In genomic region chr6:16633465-16633864, GRCh38 we compare ENCODE assay signal across 18 cellular contexts.
DNase-seq lines count a peak whose midpoint lies in the region; ATAC-seq, FAIRE-seq and TF ChIP-seq lines count a peak whose summit lies in the region.
"Had no signal": no experiment of that assay in that cellular context is flagged by ENCODE, and none has a peak within 500 bp of the region (broad histone marks: within the 10 kb centered on the region; RNA-seq: fewer than 3 reads in every experiment).

No MANE protein-coding gene starts in this region.

- peaks cover 0 to 6% (median 3%) of the 10 kb centered on the region in 4 donors for H3K4me1 ChIP-seq in esophagus muscularis mucosa
- peaks cover 37% of the 10 kb centered on the region for H3K4me1 ChIP-seq in HepG2 (ENCODE audit: insufficient read depth, low read length)

- POLR2A ChIA-PET in HepG2 (lab: Yijun Ruan, JAX): no interaction called here
- POLR2A ChIA-PET in GM10248 (lab: Yijun Ruan, JAX): no interaction called here

- no peak for TF ChIP-seq POLR2A in esophagus muscularis mucosa (IDR thresholded peaks at IDR 0.05; ENCODE audit: low read depth)
- TF ChIP-seq POLR2A in HepG2 (IDR thresholded peaks at IDR 0.05; ENCODE audit: insufficient read depth in 1 of 2, low read depth in 2 of 2, low read length in 2 of 2): no peak

- no peak for FAIRE-seq in HepG2 (lab: Jason Lieb, UNC)
- FAIRE-seq: GM18507 had no signal

- H3K27me3 Mint-ChIP-seq in T-helper 2 cell treated with Interferon-gamma antibody and Interleukin-4, amounts not matched to agents 5 μg/mL and 100 μg/mL, for 36 hours (ENCODE audit: low read depth): no peaks in the 10 kb centered on the region
- H3K27me3 Mint-ChIP-seq: IgD-negative memory B cell had no signal

- CTCF ChIA-PET in HepG2 (lab: Yijun Ruan, JAX; ENCODE audit: low intra/inter-chr PET ratio, low total read pairs): no interaction called here
- CTCF ChIA-PET in GM10248 (lab: Yijun Ruan, JAX): interaction anchor here (2.2 kb wide), 1 partner anchor 41 kb away, joined by 8 read pairs; no protein-coding TSS in a partner anchor

- TF ChIP-seq CTCF in esophagus muscularis mucosa (IDR thresholded peaks at IDR 0.05) (no peak), HepG2 (CRISPR knock-in tag; IDR thresholded peaks at IDR 0.05) (no peak), GM10248 (IDR thresholded peaks at IDR 0.05; ENCODE audit: control extremely low read depth, extremely low read depth, low read depth, missing control alignments) (no peak)

- H3K36me3 ChIP-seq in KOPT-K1 (ENCODE audit: insufficient read depth, low read length): no peaks in the 10 kb centered on the region
- no peaks in the 10 kb centered on the region for H3K36me3 ChIP-seq in esophagus muscularis mucosa
- H3K36me3 ChIP-seq in HepG2 (replicated peaks in 1 of 2; ENCODE audit: control insufficient read depth in 1 of 2, insufficient read depth in 2 of 2, low read length in 2 of 2): no peaks in the 10 kb centered on the region; a peak in 1 of 5 replicates

- peaks cover 6% of the 10 kb centered on the region for H3K9me3 Mint-ChIP-seq in T-helper 2 cell treated with Interferon-gamma antibody and Interleukin-4, amounts not matched to agents 5 μg/mL and 100 μg/mL, for 36 hours
- H3K9me3 Mint-ChIP-seq: IgD-negative memory B cell had no signal

- no peak overlapping the region for H2AFZ ChIP-seq in HepG2 (ENCODE audit: low read length)

- H4K20me1 ChIP-seq in HepG2 (ENCODE audit: insufficient read depth, low read length): peaks cover 8% of the 10 kb centered on the region; the same call in 1 of the 2 replicates

- ATAC-seq in HepG2 (no peak), HG02571 (IDR thresholded peaks at IDR 0.05; ENCODE audit: unreplicated experiment) (no peak), HG03354 (IDR thresholded peaks at IDR 0.05; ENCODE audit: poor library complexity, severe bottlenecking, unreplicated experiment) (no peak)

- peaks cover 34% of the 10 kb centered on the region for H3K36me3 Mint-ChIP-seq in T-helper 2 cell treated with Interferon-gamma antibody and Interleukin-4, amounts not matched to agents 5 μg/mL and 100 μg/mL, for 36 hours (ENCODE audit: low read depth)
- H3K36me3 Mint-ChIP-seq: IgD-negative memory B cell had no signal

- in situ Hi-C loops in HepG2 (cut with HindIII; ENCODE audit: extremely low pct_ligation_motif_present, low pct_unique_long_range_greater_than_20kb): no loop called here

- no peak for TF ChIP-seq RAD21 in HepG2 (CRISPR knock-in tag; IDR thresholded peaks at IDR 0.05)

- H3K27me3 ChIP-seq in esophagus muscularis mucosa (no peaks in the 10 kb centered on the region), HepG2 (ENCODE audit: control insufficient read depth in 1 of 2, insufficient read depth in 2 of 2, low read length in 2 of 2) (no peaks in the 10 kb centered on the region)
- H3K27me3 ChIP-seq: BLaER1 treated with 17β-estradiol and CSF1 and Interleukin-3, amounts not matched to agents 10 nM and 100 nM had no signal

- TF ChIP-seq EP300 in esophagus muscularis mucosa (IDR thresholded peaks at IDR 0.05) (no peak), HepG2 (IDR thresholded peaks at IDR 0.05; ENCODE audit: low read depth in 2 of 2, low read length in 2 of 2) (no peak), HepG2 (CRISPR knock-in tag; IDR thresholded peaks at IDR 0.05; ENCODE audit: borderline replicate concordance) (no peak)

- WGBS in esophagus muscularis mucosa: 95% methylated on average over 5 of the region's 5 CpGs
- WGBS in HepG2 (ENCODE audit: low lambda C conversion rate): 97% methylated on average over 5 of the region's 5 CpGs

- intact Hi-C loops in esophagus muscularis mucosa (cut with DNase I) (no loop called here), HepG2 (cut with micrococcal nuclease; ENCODE audit: unreplicated experiment) (loop anchor here (10.0 kb wide), 1 partner anchor 99 kb away; no protein-coding TSS in a partner anchor)

- BruUV-seq in HepG2 (replicated peaks; lab: Mats Ljungman, UMichigan): no TSS peak

- H3K4me3 ChIP-seq in esophagus muscularis mucosa (no peak overlapping the region), HepG2 (replicated peaks in 1 of 3; ENCODE audit: insufficient read depth in 1 of 3, low read depth in 2 of 3, low read length in 3 of 3) (no peak overlapping the region)
- H3K4me3 ChIP-seq: BLaER1 treated with 17β-estradiol and CSF1 and Interleukin-3, amounts not matched to agents 10 nM and 100 nM had no signal

- no peak overlapping the region for H3K9ac ChIP-seq in HepG2 (ENCODE audit: insufficient read depth, low read depth, low read length)
- H3K9ac ChIP-seq: BLaER1 treated with 17β-estradiol and CSF1 and Interleukin-3, amounts not matched to agents 10 nM and 100 nM had no signal

- no peaks in the 10 kb centered on the region for H3K9me3 ChIP-seq in KOPT-K1 (ENCODE audit: insufficient read depth, low read length, poor library complexity, severe bottlenecking)
- no peaks in the 10 kb centered on the region for H3K9me3 ChIP-seq in esophagus muscularis mucosa
- H3K9me3 ChIP-seq in HepG2 (ENCODE audit: low read length): no peaks in the 10 kb centered on the region

- peak overlapping the region; percentile 66 for H3K27ac Mint-ChIP-seq in T-helper 2 cell treated with Interferon-gamma antibody and Interleukin-4, amounts not matched to agents 5 μg/mL and 100 μg/mL, for 36 hours
- H3K27ac Mint-ChIP-seq: H9 had no signal

- H3K4me3 Mint-ChIP-seq in T-helper 2 cell treated with Interferon-gamma antibody and Interleukin-4, amounts not matched to agents 5 μg/mL and 100 μg/mL, for 36 hours: peak overlapping the region; percentile 43
- H3K4me3 Mint-ChIP-seq: H9, IgD-negative memory B cell had no signal

- H3K27ac ChIP-seq in KOPT-K1 (ENCODE audit: low read depth, low read length, poor library complexity, severe bottlenecking) (peak overlapping the region; percentile 6), esophagus muscularis mucosa (replicated peaks in 1 of 4) (no peak overlapping the region), HepG2 (ENCODE audit: extremely low read length, insufficient read depth, low read length) (no peak overlapping the region)
- H3K27ac ChIP-seq: BLaER1 treated with 17β-estradiol and CSF1 and Interleukin-3, amounts not matched to agents 10 nM and 100 nM; RWPE1 had no signal

- H3K4me2 ChIP-seq in HepG2 (ENCODE audit: low read depth, low read length): no peak overlapping the region
- H3K4me2 ChIP-seq: BLaER1 treated with 17β-estradiol and CSF1 and Interleukin-3, amounts not matched to agents 10 nM and 100 nM had no signal

- DNase-seq in T-helper 2 cell treated with Interferon-gamma antibody and Interleukin-4, amounts not matched to agents 5 μg/mL and 100 μg/mL, for 36 hours (ENCODE audit: low spot score): no peak
- DNase-seq in T-helper 2 cell: no peak
- DNase-seq in esophagus muscularis mucosa (ENCODE audit: extremely low spot score): peak; percentile 55
- DNase-seq in HepG2 (ENCODE audit: low spot score): no peak
- DNase-seq in GM10248 (ENCODE audit: extremely low spot score): no peak
- DNase-seq: DMS 273 treated with DMSO at 0.1 percent for 48 hours, H9, NCI-H1048, NCI-H146, NCI-H2227 treated with DMSO at 0.1 percent for 48 hours, NCI-H526 had no signal

- H3K79me2 ChIP-seq in HepG2 (ENCODE audit: insufficient read depth, low read length): peaks cover 2% of the 10 kb centered on the region

- peaks cover 42% of the 10 kb centered on the region for H3K4me1 Mint-ChIP-seq in T-helper 2 cell treated with Interferon-gamma antibody and Interleukin-4, amounts not matched to agents 5 μg/mL and 100 μg/mL, for 36 hours (ENCODE audit: low read depth)

TF ChIP-seq in HepG2, 621 proteins besides CTCF, POLR2A, EP300 and RAD21:
- TF ChIP-seq ATAD3A (CRISPR knock-in tag; IDR thresholded peaks at IDR 0.05) (no peak), ZSCAN9 (CRISPR knock-in tag; IDR thresholded peaks at IDR 0.05; ENCODE audit: borderline replicate concordance) (no peak)
- TF ChIP-seq, protein P1, sequence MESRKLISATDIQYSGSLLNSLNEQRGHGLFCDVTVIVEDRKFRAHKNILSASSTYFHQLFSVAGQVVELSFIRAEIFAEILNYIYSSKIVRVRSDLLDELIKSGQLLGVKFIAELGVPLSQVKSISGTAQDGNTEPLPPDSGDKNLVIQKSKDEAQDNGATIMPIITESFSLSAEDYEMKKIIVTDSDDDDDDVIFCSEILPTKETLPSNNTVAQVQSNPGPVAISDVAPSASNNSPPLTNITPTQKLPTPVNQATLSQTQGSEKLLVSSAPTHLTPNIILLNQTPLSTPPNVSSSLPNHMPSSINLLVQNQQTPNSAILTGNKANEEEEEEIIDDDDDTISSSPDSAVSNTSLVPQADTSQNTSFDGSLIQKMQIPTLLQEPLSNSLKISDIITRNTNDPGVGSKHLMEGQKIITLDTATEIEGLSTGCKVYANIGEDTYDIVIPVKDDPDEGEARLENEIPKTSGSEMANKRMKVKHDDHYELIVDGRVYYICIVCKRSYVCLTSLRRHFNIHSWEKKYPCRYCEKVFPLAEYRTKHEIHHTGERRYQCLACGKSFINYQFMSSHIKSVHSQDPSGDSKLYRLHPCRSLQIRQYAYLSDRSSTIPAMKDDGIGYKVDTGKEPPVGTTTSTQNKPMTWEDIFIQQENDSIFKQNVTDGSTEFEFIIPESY (CRISPR knock-in tag; IDR thresholded peaks at IDR 0.05): peak; percentile 59; the same call in 1 of the 2 replicates
